8 cellular contexts compared by ENCODE assay signal in genomic region chr18:9475643-9476580, GRCh38.
DNase-seq lines count a peak whose midpoint lies in the region; ATAC-seq lines count a peak whose summit lies in the region.

No MANE protein-coding gene starts in this region.

- peak; percentile 11 for ATAC-seq in HG03060 (IDR thresholded peaks at IDR 0.05; ENCODE audit: low read depth, unreplicated experiment)

- no peaks in the 10 kb centered on the region for H3K9me3 ChIP-seq in iPS-18c (ENCODE audit: control insufficient read depth, insufficient read depth, low read length)

- peak overlapping the region; percentile 89 for H3K4me3 ChIP-seq in iPS-18c (ENCODE audit: insufficient read depth, low read depth, low read length)

- DNase-seq in activated gamma-delta T cell treated with Interleukin-2 at 50 U/mL for 16 hours (peak; percentile 57), activated gamma-delta T cell (lab: John Stamatoyannopoulos, UW) (no peak), RPMI8226 (peak; percentile 57), NCI-H1092 (lab: John Stamatoyannopoulos, UW) (no peak)
- peak; percentile 21 for DNase-seq in activated naive CD8-positive, alpha-beta T cell treated with anti-CD3 and anti-CD28 coated beads, Interleukin-2, amount 50 U/mL, for 16 hours (ENCODE audit: low read depth, low spot score)
- DNase-seq in stimulated activated CD4-positive, alpha-beta T cell treated with anti-CD3 and anti-CD28 coated beads, Interleukin-2, amount 100 ng/mL, for 24 hours: peak; percentile 69 to 75

Comparison
In these comparisons a context has a peak if more than half of its experiments do, and no peak if none do; other contexts are left out.
1. DNase-seq: peak in activated gamma-delta T cell treated with Interleukin-2 at 50 U/mL for 16 hours (single experiment), RPMI8226 (single experiment), activated naive CD8-positive, alpha-beta T cell treated with anti-CD3 and anti-CD28 coated beads, Interleukin-2, amount 50 U/mL, for 16 hours (single experiment) and stimulated activated CD4-positive, alpha-beta T cell treated with anti-CD3 and anti-CD28 coated beads, Interleukin-2, amount 100 ng/mL, for 24 hours (2 of 2); none in activated gamma-delta T cell (single experiment) and NCI-H1092 (single experiment).